In genomic region chr2:63701406-63701805, GRCh38 we compare ENCODE assay signal across 25 cellular contexts.
"Had no signal": no experiment of that assay in that cellular context is flagged by ENCODE, and none has a peak within 500 bp of the region (broad histone marks: within the 10 kb centered on the region; RNA-seq: fewer than 3 reads in every experiment).

No MANE protein-coding gene starts in this region.

- DNase-seq: colonic mucosa; cortex of kidney; dermis blood vessel endothelial cell; dorsolateral prefrontal cortex; effector CD4-positive, alpha-beta T cell; effector CD8-positive, alpha-beta T cell; effector memory CD4-positive, alpha-beta T cell; effector memory CD8-positive, alpha-beta T cell; endodermal cell; erythroblast; esophagus squamous epithelium; foreskin fibroblast; foreskin keratinocyte; gastrocnemius medialis; glutamatergic neuron; head of caudate nucleus; heart left ventricle; heart right ventricle; hippocampal formation had no signal

- H3K27ac ChIP-seq: colonic mucosa, dorsolateral prefrontal cortex, epithelial cell of prostate, esophagus muscularis mucosa, esophagus squamous epithelium, foreskin keratinocyte, gastroesophageal sphincter, heart left ventricle, heart right ventricle, hepatocyte had no signal

- H3K9me3 ChIP-seq: colonic mucosa, esophagus muscularis mucosa, esophagus squamous epithelium, gastrocnemius medialis, gastroesophageal sphincter, heart left ventricle had no signal

- H3K4me3 ChIP-seq: colonic mucosa, dorsolateral prefrontal cortex, esophagus muscularis mucosa, esophagus squamous epithelium, gastrocnemius medialis, gastroesophageal sphincter, heart left ventricle, heart right ventricle, hepatocyte had no signal

- H3K4me1 Mint-ChIP-seq: endodermal cell had no signal

- H3K4me1 ChIP-seq: colonic mucosa, gastroesophageal sphincter had no signal

- H3K4me3 Mint-ChIP-seq: dendritic cell treated with granulocyte-macrophage colony-stimulating factor and Interleukin-4, amounts not matched to agents 40 ng/mL and 50 ng/mL, for 4 days; effector memory CD8-positive, alpha-beta T cell; endodermal cell had no signal

- ATAC-seq: effector memory CD8-positive, alpha-beta T cell; esophagus mucosa; foreskin keratinocyte; gastrocnemius medialis; gastroesophageal sphincter; heart left ventricle; heart right ventricle had no signal

- H3K36me3 ChIP-seq: colonic mucosa, esophagus muscularis mucosa, esophagus squamous epithelium, gastrocnemius medialis, gastroesophageal sphincter, heart left ventricle, heart right ventricle had no signal

- H3K9me3 Mint-ChIP-seq: effector memory CD8-positive, alpha-beta T cell had no signal

- H3K27ac Mint-ChIP-seq: dendritic cell treated with granulocyte-macrophage colony-stimulating factor and Interleukin-4, amounts not matched to agents 40 ng/mL and 50 ng/mL, for 4 days; effector memory CD8-positive, alpha-beta T cell; endodermal cell had no signal

- H3K27me3 Mint-ChIP-seq: dendritic cell treated with granulocyte-macrophage colony-stimulating factor and Interleukin-4, amounts not matched to agents 40 ng/mL and 50 ng/mL, for 4 days had no signal

- H3K27me3 ChIP-seq: colonic mucosa, dorsolateral prefrontal cortex, esophagus muscularis mucosa, esophagus squamous epithelium, foreskin keratinocyte, gastrocnemius medialis, gastroesophageal sphincter, heart left ventricle, heart right ventricle, hepatocyte had no signal
